ENCODE assay signal across 7 cellular contexts in genomic region chr2:70523996-70524965, GRCh38. TPM values are rescaled to one million over a fixed set of nuclear protein-coding genes. Genes with fewer than 3 reads are reported as not detected.
DNase-seq lines count a peak whose midpoint lies in the region; ATAC-seq, FAIRE-seq and TF ChIP-seq lines count a peak whose summit lies in the region.

No MANE protein-coding gene starts in this region.

- H3K27me3 ChIP-seq in HCT116 (ENCODE audit: insufficient read depth, low read length) (no peaks in the 10 kb centered on the region), pancreas (no peaks in the 10 kb centered on the region)

- intact Hi-C loops in HCT116 (cut with micrococcal nuclease) (no loop called here), pancreas (cut with DNase I) (no loop called here)

- H3K9me3 ChIP-seq in HCT116 (ENCODE audit: control insufficient read depth in 1 of 2, insufficient read depth in 1 of 2, low read depth in 1 of 2, low read length in 2 of 2) (no peaks in the 10 kb centered on the region), pancreas (no peaks in the 10 kb centered on the region)

- FAIRE-seq in pancreas (lab: Jason Lieb, UNC), result no peak

- H3K9ac ChIP-seq in HCT116 (ENCODE audit: low read length), result peak overlapping the region; percentile 61

- H3K4me1 ChIP-seq in HCT116 (ENCODE audit: control insufficient read depth in 1 of 2, insufficient read depth in 2 of 2, low read length in 2 of 2) (peaks cover 53 to 91% of the 10 kb centered on the region in 2 experiments), pancreas (peaks cover 14 to 48% (median 25%) of the 10 kb centered on the region in 3 donors)

- no peaks in the 10 kb centered on the region for H3K9me3 Mint-ChIP-seq in T-cell
- H3K9me3 Mint-ChIP-seq in endothelial cell (ENCODE audit: unreplicated experiment), result no peaks in the 10 kb centered on the region
- H3K9me3 Mint-ChIP-seq in T-helper 2 cell treated with Interferon-gamma antibody and Interleukin-4, amounts not matched to agents 5 μg/mL and 100 μg/mL, for 36 hours, result no peaks in the 10 kb centered on the region

- H3K27me3 Mint-ChIP-seq in T-cell (peaks cover 0 to 1% of the 10 kb centered on the region in 2 donors), endothelial cell (ENCODE audit: unreplicated experiment) (peaks cover 2% of the 10 kb centered on the region)
- no peaks in the 10 kb centered on the region for H3K27me3 Mint-ChIP-seq in T-helper 2 cell treated with Interferon-gamma antibody and Interleukin-4, amounts not matched to agents 5 μg/mL and 100 μg/mL, for 36 hours (ENCODE audit: low read depth)

- H4K20me1 ChIP-seq in HCT116 (ENCODE audit: insufficient read depth), result no peaks in the 10 kb centered on the region

- whole genome bisulfite sequencing in pancreas, 2 donors, result 19 to 25% methylated on average over 14 of the region's 14 CpGs

- no peak overlapping the region for H2AFZ ChIP-seq in HCT116 (ENCODE audit: low read depth, low read length, poor library complexity, severe bottlenecking)

- 0 out of 2 replicates have a peak, but pooled peaks have one; percentile 20 for TF ChIP-seq RAD21 in HCT116 (IDR thresholded peaks at IDR 0.05; ENCODE audit: low read depth)

- H3K4me3 Mint-ChIP-seq in T-cell (peak overlapping the region in 2 of 3 donors; percentile 14 to 35), endothelial cell (ENCODE audit: unreplicated experiment) (no peak overlapping the region)
- H3K4me3 Mint-ChIP-seq in T-helper 2 cell treated with Interferon-gamma antibody and Interleukin-4, amounts not matched to agents 5 μg/mL and 100 μg/mL, for 36 hours, result no peak overlapping the region

- H3K27ac Mint-ChIP-seq in T-cell (peak overlapping the region; percentile 89 to 92), endothelial cell (ENCODE audit: unreplicated experiment) (peak overlapping the region; percentile 10)
- H3K27ac Mint-ChIP-seq in T-helper 2 cell treated with Interferon-gamma antibody and Interleukin-4, amounts not matched to agents 5 μg/mL and 100 μg/mL, for 36 hours, result no peak overlapping the region

- peak overlapping the region; percentile 2 to 47; a peak in 3 of 4 replicates for H3K4me3 ChIP-seq in HCT116 (replicated peaks in 1 of 2; ENCODE audit: low read depth in 1 of 2, low read length in 2 of 2)
- H3K4me3 ChIP-seq in pancreas, result no peak overlapping the region

- H3K36me3 Mint-ChIP-seq in T-cell (peaks cover 4% of the 10 kb centered on the region), endothelial cell (ENCODE audit: low read depth, unreplicated experiment) (no peaks in the 10 kb centered on the region)
- no peaks in the 10 kb centered on the region for H3K36me3 Mint-ChIP-seq in T-helper 2 cell treated with Interferon-gamma antibody and Interleukin-4, amounts not matched to agents 5 μg/mL and 100 μg/mL, for 36 hours (ENCODE audit: low read depth)

- peaks cover 15 to 23% (median 22%) of the 10 kb centered on the region in 3 donors for H3K4me1 Mint-ChIP-seq in T-cell
- peaks cover 15% of the 10 kb centered on the region for H3K4me1 Mint-ChIP-seq in endothelial cell (ENCODE audit: unreplicated experiment)
- H3K4me1 Mint-ChIP-seq in T-helper 2 cell treated with Interferon-gamma antibody and Interleukin-4, amounts not matched to agents 5 μg/mL and 100 μg/mL, for 36 hours (ENCODE audit: low read depth), result peaks cover 9% of the 10 kb centered on the region

- CTCF ChIA-PET in HCT116 (lab: Charles Lee), result interaction anchor here (0.9 kb wide), 1 partner anchor 26 kb away, joined by 4 read pairs; no protein-coding TSS in a partner anchor
- CTCF ChIA-PET in T-cell (lab: Charles Lee), result interaction anchor here in 1 of 2 donors (0.5 kb wide), 1 partner anchor 9 kb away, joined by 3 read pairs; no protein-coding TSS in a partner anchor

- peaks cover 83% of the 10 kb centered on the region for H3K79me2 ChIP-seq in HCT116 (ENCODE audit: insufficient read depth, low read length)

- no peaks in the 10 kb centered on the region for H3K9me2 ChIP-seq in HCT116 (ENCODE audit: insufficient read depth)

- DNase-seq in HCT116 (ENCODE audit: low read depth, low spot score), result peak; percentile 86
- peak in 23 of 34 experiments; percentile 5 to 48 (median 21) for DNase-seq in T-cell
- DNase-seq in endothelial cell (ENCODE audit: low spot score), result no peak
- peak; percentile 79 to 93 (median 86) for DNase-seq in pancreas
- no peak for DNase-seq in T-helper 2 cell treated with Interferon-gamma antibody and Interleukin-4, amounts not matched to agents 5 μg/mL and 100 μg/mL, for 36 hours (ENCODE audit: low spot score)

- peak overlapping the region; percentile 81 for H3K27ac ChIP-seq in HCT116 (ENCODE audit: low read depth, low read length)
- peak overlapping the region; percentile 51 to 92 (median 72) for H3K27ac ChIP-seq in pancreas

- RAD21 ChIA-PET in HCT116 (lab: Charles Lee; ENCODE audit: low non-redundant PET in 1 of 2, low total read pairs in 2 of 2, uncharacterized antibody in 2 of 2, unreplicated experiment in 2 of 2), result no interaction called here

- TF ChIP-seq CTCF in HCT116 (IDR thresholded peaks at IDR 0.05 in 2 of 3, conservative IDR thresholded peaks at IDR 0.05 in 1 of 3; ENCODE audit: borderline replicate concordance in 1 of 3, insufficient read depth in 1 of 3, low read depth in 2 of 3, low read length in 2 of 3) (no peak), endothelial cell (IDR thresholded peaks at IDR 0.05; ENCODE audit: unreplicated experiment) (no peak), pancreas (IDR thresholded peaks at IDR 0.05) (no peak)

- H3K36me3 ChIP-seq in HCT116 (ENCODE audit: control insufficient read depth in 1 of 2, insufficient read depth in 2 of 2, low read length in 2 of 2) (no peaks in the 10 kb centered on the region), pancreas (no peaks in the 10 kb centered on the region)

- TF ChIP-seq POLR2A in HCT116 (IDR thresholded peaks at IDR 0.05; ENCODE audit: borderline replicate concordance, extremely low read depth, insufficient read depth, insufficient read length), result no peak

- no TSS peak for BruUV-seq in HCT116 (replicated peaks; lab: Mats Ljungman, UMichigan)

- H3K4me2 ChIP-seq in HCT116 (ENCODE audit: low read length), result peak overlapping the region; percentile 85

- ATAC-seq in HCT116 (peak; percentile 90), T-cell (replicated peaks in 1 of 4) (peak; percentile 68 to 85 (median 82)), pancreas (peak; percentile 90 to 94 (median 91)), HG02885 (IDR thresholded peaks at IDR 0.05; ENCODE audit: poor library complexity, unreplicated experiment) (no peak), GM21515 (IDR thresholded peaks at IDR 0.05; ENCODE audit: unreplicated experiment) (no peak)

- POLR2A ChIA-PET in HCT116 (lab: Charles Lee), result interaction anchor here (1.1 kb wide), 1 partner anchor 27 kb away, joined by 3 read pairs; no protein-coding TSS in a partner anchor
- POLR2A ChIA-PET in T-cell (lab: Charles Lee), result no interaction called here

TF ChIP-seq in HCT116, 20 proteins besides CTCF, POLR2A, EP300 and RAD21 (continues in another document):
- no peak for TF ChIP-seq ZNF274 (IDR thresholded peaks at IDR 0.05; ENCODE audit: low read depth, low read length)
- no peak; the same call in 1 of the 2 replicates for TF ChIP-seq ATF3 (IDR thresholded peaks at IDR 0.05)
- peak; percentile 89 for TF ChIP-seq SP1 (IDR thresholded peaks at IDR 0.05; ENCODE audit: low read depth)
- peak; percentile 57 for TF ChIP-seq YY1 (IDR thresholded peaks at IDR 0.05; ENCODE audit: extremely low read depth, insufficient replicate concordance, low read depth, low read length)
- TF ChIP-seq FOSL1 (IDR thresholded peaks at IDR 0.05; ENCODE audit: low read depth), result peak; percentile 82
- no peak for TF ChIP-seq ELF1 (IDR thresholded peaks at IDR 0.05; ENCODE audit: borderline replicate concordance, low read depth)
- peak; percentile 44 for TF ChIP-seq ZBTB33 (IDR thresholded peaks at IDR 0.05; ENCODE audit: extremely low read depth, insufficient replicate concordance, low read length)
- peak; percentile 69; the same call in 1 of the 2 replicates for TF ChIP-seq CBX3 (IDR thresholded peaks at IDR 0.05; ENCODE audit: low read depth)
- TF ChIP-seq EZH2phosphoT487 (IDR thresholded peaks at IDR 0.05; ENCODE audit: borderline replicate concordance), result no peak

RNA-seq across cellular contexts. Expression of gene TGFA, which starts 29.3 kb away (rescaled TPM):
- total RNA-seq in HCT116 (2021; ENCODE audit: unreplicated experiment) (50.1 TPM), T-cell (1 to 10 TPM; 1.2 to 8.3 (median 4.5) TPM), endothelial cell (ENCODE audit: unreplicated experiment) (4.7 TPM), pancreas (10 to 100 TPM in 2 of 6 donors, 1 to 10 TPM in 4; 5.1 to 13.2 (median 7.7) TPM)
- 42.6 and 43.6 TPM in 2 replicates for polyA plus RNA-seq in HCT116 (2012)
- polyA plus RNA-seq in pancreas, result 1 to 10 TPM; 3.8 TPM

Comparison
In these comparisons a context has a peak if more than half of its experiments do, and no peak if none do; other contexts are left out.
1. ATAC-seq: peak in HCT116 (single experiment), T-cell (4 of 4) and pancreas (4 of 4); none in HG02885 (single experiment) and GM21515 (single experiment).
2. DNase-seq: peak in HCT116 (single experiment), T-cell (23 of 34) and pancreas (6 of 6); none in endothelial cell (single experiment) and T-helper 2 cell treated with Interferon-gamma antibody and Interleukin-4, amounts not matched to agents 5 μg/mL and 100 μg/mL, for 36 hours (single experiment).
3. H3K4me3 ChIP-seq: peak in HCT116 (2 of 2); none in pancreas (0 of 4).
4. H3K4me3 Mint-ChIP-seq: peak in T-cell (2 of 3); none in endothelial cell (single experiment) and T-helper 2 cell treated with Interferon-gamma antibody and Interleukin-4, amounts not matched to agents 5 μg/mL and 100 μg/mL, for 36 hours (single experiment).